In the genomic region with DNA sequence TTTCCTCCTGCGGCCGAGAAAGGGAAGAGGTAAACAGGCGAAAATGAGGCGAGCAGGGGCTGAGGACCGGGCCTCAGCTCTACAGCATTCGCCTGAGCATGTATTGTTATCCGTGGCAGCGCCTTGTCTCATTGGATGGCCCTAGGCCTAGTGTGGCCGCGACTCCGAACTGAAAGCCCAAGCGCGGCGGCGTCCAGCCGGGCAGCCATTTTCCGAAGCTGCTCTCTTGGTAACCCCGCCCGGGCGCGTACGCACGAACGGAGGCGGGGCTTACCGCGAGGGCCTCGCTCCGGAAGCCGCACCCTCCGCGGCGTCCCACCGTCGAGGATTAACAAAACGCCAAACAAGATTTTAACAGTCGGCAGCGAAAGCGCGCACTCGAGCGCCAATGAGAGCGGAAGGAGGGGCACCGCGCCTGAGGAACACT, we compare ENCODE assay signal across 8 cellular contexts. TPM values are rescaled to one million over a fixed set of nuclear protein-coding genes. Genes with fewer than 3 reads are reported as not detected.
DNase-seq lines count a peak whose midpoint lies in the region; ATAC-seq and TF ChIP-seq lines count a peak whose summit lies in the region.

No MANE protein-coding gene starts in this region.

- peaks cover 3% of the 10 kb centered on the region; the same call in 1 of the 2 replicates for H3K4me1 ChIP-seq in IMR-90 (ENCODE audit: control insufficient read depth, insufficient read depth, low read length)
- peaks cover 23% of the 10 kb centered on the region for H3K4me1 ChIP-seq in upper lobe of right lung

- TF ChIP-seq RAD21 in IMR-90 (IDR thresholded peaks at IDR 0.05; ENCODE audit: low read length): no peak

- H4K20me1 ChIP-seq in IMR-90 (ENCODE audit: insufficient read depth, low read length): peaks cover 5% of the 10 kb centered on the region

- H4K91ac ChIP-seq in IMR-90 (ENCODE audit: insufficient read depth, low read depth, low read length): peak overlapping the region; percentile 80

- WGBS in IMR-90 (ENCODE audit: extremely low coverage in 2 of 2, insufficient read length in 1 of 2), 2 experiments: 0% methylated on average over 34 of the region's 45 CpGs; no CpG with 5 or more reads in 1 of the 2 experiments

- H3K9me3 ChIP-seq in IMR-90 (ENCODE audit: control insufficient read depth, insufficient read depth, low read length) (no peaks in the 10 kb centered on the region), upper lobe of right lung (no peaks in the 10 kb centered on the region)

- dilution Hi-C loops in IMR-90 (cut with HindIII; ENCODE audit: low sequenced_read_pairs, unreplicated experiment): no loop called here

- TF ChIP-seq CTCF in IMR-90 (conservative IDR thresholded peaks at IDR 0.05; ENCODE audit: low read depth, low read length) (no peak), fibroblast of the aortic adventitia (IDR thresholded peaks at IDR 0.05; ENCODE audit: insufficient read depth, low read length) (no peak), omental fat pad (IDR thresholded peaks at IDR 0.05) (no peak), upper lobe of right lung (IDR thresholded peaks at IDR 0.05) (no peak)

- H3K23ac ChIP-seq in IMR-90 (ENCODE audit: low read depth, low read length): peak overlapping the region; percentile 97

- H3K56ac ChIP-seq in IMR-90 (ENCODE audit: extremely low read depth, insufficient read depth, low read length): peak overlapping the region; percentile 92

- H3K79me1 ChIP-seq in IMR-90 (ENCODE audit: low read depth in 1 of 2, low read length in 2 of 2): peaks cover 6 to 8% of the 10 kb centered on the region in 2 experiments; a peak in 2 of 4 replicates

- DNase-seq in DMS53 treated with DMSO at 0.1 percent for 48 hours (lab: John Stamatoyannopoulos, UW; ENCODE audit: unreplicated experiment): peak; percentile 89
- no peak for DNase-seq in DMS53 (lab: John Stamatoyannopoulos, UW)
- DNase-seq in IMR-90: no peak
- peak; percentile 90 to 94 for DNase-seq in activated T-helper 1 cell treated with anti-CD3 and anti-CD28 coated beads, Interleukin-2, amount 50 U/mL, for 16 hours (ENCODE audit: low read depth in 1 of 2, low spot score in 1 of 2)
- no peak for DNase-seq in fibroblast of the aortic adventitia (ENCODE audit: low read depth)
- peak; percentile 76 for DNase-seq in omental fat pad (ENCODE audit: low spot score)
- DNase-seq in upper lobe of right lung: peak; percentile 98

- CTCF ChIA-PET in IMR-90 (lab: Yijun Ruan, JAX): interaction anchor here (0.7 to 1.5 kb wide), 2 partner anchors 260 to 268 kb away, joined by 4 read pairs; no protein-coding TSS in a partner anchor

- H3K36me3 ChIP-seq in IMR-90 (ENCODE audit: control insufficient read depth, insufficient read depth, low read length) (no peaks in the 10 kb centered on the region), upper lobe of right lung (no peaks in the 10 kb centered on the region)

- peak overlapping the region; percentile 99 for H3K9ac ChIP-seq in IMR-90 (ENCODE audit: low read depth, low read length)

- peak overlapping the region; percentile 85 for H2AK5ac ChIP-seq in IMR-90 (ENCODE audit: low read depth, low read length)

- peak overlapping the region; percentile 93 for H3K4me2 ChIP-seq in IMR-90 (ENCODE audit: low read depth, low read length)

- POLR2A ChIA-PET in IMR-90 (lab: Charles Lee; ENCODE audit: unreplicated experiment): no interaction called here

- no peak overlapping the region for H2BK20ac ChIP-seq in IMR-90 (ENCODE audit: low read depth, low read length)

- H2BK5ac ChIP-seq in IMR-90 (ENCODE audit: low read depth, low read length, poor library complexity, severe bottlenecking): peak overlapping the region; percentile 86

- TF ChIP-seq POLR2A in IMR-90 (IDR thresholded peaks at IDR 0.05; ENCODE audit: low read depth, low read length): peak; percentile 97

- in situ Hi-C loops in IMR-90 (cut with MboI; ENCODE audit: low sequenced_read_pairs): no loop called here

- H4K5ac ChIP-seq in IMR-90 (ENCODE audit: low read depth, low read length): peak overlapping the region; percentile 96

- H4K8ac ChIP-seq in IMR-90 (ENCODE audit: low read depth in 2 of 2, low read length in 2 of 2): peak overlapping the region; percentile 97 to 99

- BruUV-seq in IMR-90 (replicated peaks; lab: Mats Ljungman, UMichigan): no TSS peak

- H2AK9ac ChIP-seq in IMR-90 (replicated peaks; ENCODE audit: low read depth, low read length, poor library complexity): peak overlapping the region; percentile 71

- H2AFZ ChIP-seq in IMR-90 (replicated peaks; ENCODE audit: low read length, poor library complexity): peak overlapping the region; percentile 94

- peak overlapping the region; percentile 93 for H3K4ac ChIP-seq in IMR-90 (ENCODE audit: low read depth, low read length)

- H3K27ac ChIP-seq in IMR-90 (ENCODE audit: insufficient read depth, low read length) (peak overlapping the region; percentile 97), upper lobe of right lung (peak overlapping the region; percentile 98)

- peak overlapping the region; percentile 90 for H3K18ac ChIP-seq in IMR-90 (ENCODE audit: low read depth, low read length)

- intact Hi-C loops in IMR-90 (cut with micrococcal nuclease) (loop anchor here (2.0 kb wide), 2 partner anchors 253 to 311 kb away; a partner anchor contains a TSS), upper lobe of right lung (cut with DNase I) (no loop called here)

- H3K4me3 ChIP-seq in IMR-90 (ENCODE audit: insufficient read depth, low read depth, low read length) (peak overlapping the region; percentile 82), fibroblast of the aortic adventitia (ENCODE audit: low read depth, low read length) (peak overlapping the region; percentile 94), upper lobe of right lung (peak overlapping the region; percentile 96)

- H2BK120ac ChIP-seq in IMR-90 (ENCODE audit: low read depth, low read length): peak overlapping the region; percentile 54; the same call in 1 of the 2 replicates

- peak overlapping the region; percentile 98 for H3K14ac ChIP-seq in IMR-90 (replicated peaks; ENCODE audit: low read depth, low read length)

- no peak overlapping the region for H2BK15ac ChIP-seq in IMR-90 (ENCODE audit: low read depth, low read length)

- H3K27me3 ChIP-seq in IMR-90 (ENCODE audit: control insufficient read depth, insufficient read depth, low read length) (peaks cover 3% of the 10 kb centered on the region), upper lobe of right lung (no peaks in the 10 kb centered on the region)

- ATAC-seq in IMR-90 (ENCODE audit: low read depth) (peak; percentile 82), omental fat pad (ENCODE audit: low FRiP score) (peak; percentile 90), upper lobe of right lung (peak; percentile 91), GM19455 (IDR thresholded peaks at IDR 0.05; ENCODE audit: unreplicated experiment) (no peak)

- H3K9me1 ChIP-seq in IMR-90 (ENCODE audit: insufficient read depth, low read length): no peaks in the 10 kb centered on the region

TF ChIP-seq in IMR-90, 13 proteins besides CTCF, POLR2A, EP300 and RAD21:
- TF ChIP-seq RFX5 (IDR thresholded peaks at IDR 0.05; ENCODE audit: low read depth, low read length) (no peak), MAZ (IDR thresholded peaks at IDR 0.05; ENCODE audit: borderline replicate concordance, low read depth, low read length) (peak; percentile 88; the same call in 1 of the 2 replicates), CEBPB (IDR thresholded peaks at IDR 0.05; ENCODE audit: low read depth, low read length) (no peak), MAFK (IDR thresholded peaks at IDR 0.05; ENCODE audit: low read depth, low read length) (no peak), BHLHE40 (IDR thresholded peaks at IDR 0.05; ENCODE audit: low read depth, low read length) (no peak), RCOR1 (IDR thresholded peaks at IDR 0.05; ENCODE audit: insufficient replicate concordance, low read length) (no peak), FOS (IDR thresholded peaks at IDR 0.05; ENCODE audit: low read depth, low read length) (no peak), NFE2L2 (IDR thresholded peaks at IDR 0.05; ENCODE audit: low read depth, low read length) (no peak), MXI1 (IDR thresholded peaks at IDR 0.05; ENCODE audit: borderline replicate concordance, low read depth, low read length) (no peak), CHD1 (IDR thresholded peaks at IDR 0.05; ENCODE audit: low read depth, low read length) (peak; percentile 32; the same call in 1 of the 2 replicates), SMC3 (IDR thresholded peaks at IDR 0.05; ENCODE audit: low read depth, low read length) (no peak)
- TF ChIP-seq, protein P1, sequence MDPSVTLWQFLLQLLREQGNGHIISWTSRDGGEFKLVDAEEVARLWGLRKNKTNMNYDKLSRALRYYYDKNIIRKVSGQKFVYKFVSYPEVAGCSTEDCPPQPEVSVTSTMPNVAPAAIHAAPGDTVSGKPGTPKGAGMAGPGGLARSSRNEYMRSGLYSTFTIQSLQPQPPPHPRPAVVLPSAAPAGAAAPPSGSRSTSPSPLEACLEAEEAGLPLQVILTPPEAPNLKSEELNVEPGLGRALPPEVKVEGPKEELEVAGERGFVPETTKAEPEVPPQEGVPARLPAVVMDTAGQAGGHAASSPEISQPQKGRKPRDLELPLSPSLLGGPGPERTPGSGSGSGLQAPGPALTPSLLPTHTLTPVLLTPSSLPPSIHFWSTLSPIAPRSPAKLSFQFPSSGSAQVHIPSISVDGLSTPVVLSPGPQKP (IDR thresholded peaks at IDR 0.05; ENCODE audit: borderline replicate concordance, low read depth, low read length): no peak
- TF ChIP-seq, protein P2, sequence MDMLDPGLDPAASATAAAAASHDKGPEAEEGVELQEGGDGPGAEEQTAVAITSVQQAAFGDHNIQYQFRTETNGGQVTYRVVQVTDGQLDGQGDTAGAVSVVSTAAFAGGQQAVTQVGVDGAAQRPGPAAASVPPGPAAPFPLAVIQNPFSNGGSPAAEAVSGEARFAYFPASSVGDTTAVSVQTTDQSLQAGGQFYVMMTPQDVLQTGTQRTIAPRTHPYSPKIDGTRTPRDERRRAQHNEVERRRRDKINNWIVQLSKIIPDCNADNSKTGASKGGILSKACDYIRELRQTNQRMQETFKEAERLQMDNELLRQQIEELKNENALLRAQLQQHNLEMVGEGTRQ (IDR thresholded peaks at IDR 0.05; ENCODE audit: low read depth, low read length): no peak
TF ChIP-seq in IMR-90: peak in this region for 2.

RNA-seq across cellular contexts. Expression of a gene that starts 0.8 kb away (rescaled TPM):
- total RNA-seq in IMR-90 (2012; rRNA removed): 9.7 and 26.1 TPM in 2 replicates
- 5.9 and 7.5 TPM in 2 replicates for polyA plus RNA-seq in IMR-90 (2012; rRNA removed)
- 1.6 and 2.5 TPM in 2 replicates for polyA plus RNA-seq in IMR-90 (2012; cell fraction: cytosol; rRNA removed)
- polyA plus RNA-seq in IMR-90 (2012; cell fraction: nucleus; rRNA removed; ENCODE audit: low replicate concordance): 1.1 and 2.2 TPM in 2 replicates
- 32.4 and 64.8 TPM in 2 replicates for total RNA-seq in fibroblast of the aortic adventitia (ENCODE audit: low replicate concordance)
- total RNA-seq in omental fat pad: 10 to 100 TPM; 15.1 to 26.2 (median 16.2) TPM
- total RNA-seq in upper lobe of right lung: 23.8 TPM

Comparison
In these comparisons a context has a peak if more than half of its experiments do, and no peak if none do; other contexts are left out.
1. DNase-seq: peak in DMS53 treated with DMSO at 0.1 percent for 48 hours (single experiment), activated T-helper 1 cell treated with anti-CD3 and anti-CD28 coated beads, Interleukin-2, amount 50 U/mL, for 16 hours (2 of 2), omental fat pad (single experiment) and upper lobe of right lung (single experiment); none in DMS53 (single experiment), IMR-90 (single experiment) and fibroblast of the aortic adventitia (single experiment).
2. Peak in every context shown above with its lines, with median percentiles within 50 percentile points of each other: H3K4me3 ChIP-seq.